ENCODE assay signal across 6 cellular contexts in genomic region chr4:71430609-71431008, GRCh38.
"Had no signal": no experiment of that assay in that cellular context is flagged by ENCODE, and none has a peak within 500 bp of the region (broad histone marks: within the 10 kb centered on the region; RNA-seq: fewer than 3 reads in every experiment).

No MANE protein-coding gene starts in this region.

- DNase-seq: H9, HCEC 1CT, KBM-7 had no signal

- H3K36me3 Mint-ChIP-seq: IgD-negative memory B cell had no signal

- H3K27ac Mint-ChIP-seq: GM23338, IgD-negative memory B cell had no signal

- H3K27ac ChIP-seq: HL-60 had no signal

- H3K4me1 Mint-ChIP-seq: GM23338, H9, IgD-negative memory B cell had no signal

- H2AFZ ChIP-seq: GM23338 had no signal

- H3K4me2 ChIP-seq: GM23338 had no signal

- H3K4me3 ChIP-seq: GM23338 had no signal

- ATAC-seq: GM23338 had no signal

- H3K4me3 Mint-ChIP-seq: GM23338, H9, IgD-negative memory B cell had no signal
